ENCODE assay signal across 8 cellular contexts in the genomic region with DNA sequence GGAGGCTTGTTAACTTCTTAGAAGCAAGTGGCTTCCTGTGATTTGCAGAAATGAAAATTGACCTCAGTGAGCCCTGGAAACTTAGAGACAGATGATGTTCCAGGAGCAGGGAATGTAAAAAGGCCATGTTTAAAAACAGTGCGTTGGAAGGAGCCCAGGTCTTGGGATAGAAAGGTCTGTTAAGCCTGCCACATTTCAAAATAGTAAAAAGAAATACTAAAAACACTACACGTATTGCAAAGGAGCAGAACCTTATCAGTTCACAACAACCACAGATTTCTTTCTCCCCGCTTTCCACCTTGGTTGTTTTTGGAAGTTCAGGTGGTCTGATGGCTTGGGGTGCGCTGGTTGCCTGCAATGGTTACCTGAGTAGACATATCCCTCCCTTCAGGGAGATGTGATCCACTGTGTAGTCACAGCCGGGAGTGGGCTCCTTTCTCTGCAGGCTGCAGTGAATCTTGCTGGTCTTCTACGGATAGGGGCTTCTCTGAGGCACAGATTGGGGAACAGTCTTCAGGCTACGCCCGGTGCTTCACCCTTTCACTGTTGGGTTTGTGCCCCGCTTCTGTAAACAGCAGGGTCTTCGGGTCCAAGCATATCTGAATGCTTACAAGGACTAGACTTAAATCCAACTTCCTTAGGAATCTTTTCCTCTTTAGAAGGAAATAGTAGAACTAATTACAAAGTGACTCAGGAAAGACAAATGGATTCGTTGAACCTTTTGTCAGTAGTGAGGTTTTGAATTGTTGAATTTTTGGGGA. TPM values are rescaled to one million over a fixed set of nuclear protein-coding genes. Genes with fewer than 3 reads are reported as not detected.
DNase-seq lines count a peak whose midpoint lies in the region; ATAC-seq and TF ChIP-seq lines count a peak whose summit lies in the region.

No MANE protein-coding gene starts in this region.

- H3K27ac ChIP-seq in right atrium auricular region (peak overlapping the region; percentile 96 to 98), right lobe of liver (peak overlapping the region; percentile 78 to 99 (median 98)), vagina (peak overlapping the region; percentile 93)

- H3K27me3 ChIP-seq in right atrium auricular region = no peaks in the 10 kb centered on the region
- H3K27me3 ChIP-seq in right lobe of liver = no peaks in the 10 kb centered on the region
- H3K27me3 ChIP-seq in vagina = no peaks in the 10 kb centered on the region

- H3K36me3 ChIP-seq in right atrium auricular region (no peaks in the 10 kb centered on the region), right lobe of liver (no peaks in the 10 kb centered on the region), vagina (no peaks in the 10 kb centered on the region)

- intact Hi-C loops in left cardiac atrium (cut with DNase I) = loop anchor here (10.0 kb wide), 2 partner anchors 149 to 219 kb away; no protein-coding TSS in a partner anchor
- intact Hi-C loops in right lobe of liver (cut with DNase I) = no loop called here
- intact Hi-C loops in vagina (cut with DNase I) = loop anchor here (10.0 kb wide), 4 partner anchors 139 to 301 kb away; partner anchors contain the start of gene PARVA

- WGBS in right lobe of liver (ENCODE audit: insufficient coverage, low coverage, low lambda C conversion rate, missing lambda C conversion rate) = 9% methylated on average over 9 of the region's 11 CpGs

- no peak for TF ChIP-seq CTCF in right atrium auricular region (IDR thresholded peaks at IDR 0.05)
- no peak for TF ChIP-seq CTCF in astrocyte of the cerebellum (IDR thresholded peaks at IDR 0.05; ENCODE audit: low read depth, low read length, missing control alignments)
- TF ChIP-seq CTCF in right lobe of liver (IDR thresholded peaks at IDR 0.05) = no peak
- no peak for TF ChIP-seq CTCF in vagina (IDR thresholded peaks at IDR 0.05)

- ATAC-seq in left cardiac atrium = no peak
- ATAC-seq in right lobe of liver = peak in 2 of 4 donors; percentile 1 to 3
- ATAC-seq in HG02973 (IDR thresholded peaks at IDR 0.05; ENCODE audit: unreplicated experiment) = no peak
- ATAC-seq in HG03097 (IDR thresholded peaks at IDR 0.05; ENCODE audit: low FRiP score, unreplicated experiment) = no peak
- ATAC-seq in GM21360 (IDR thresholded peaks at IDR 0.05; ENCODE audit: unreplicated experiment) = no peak

- H3K9me3 ChIP-seq in right atrium auricular region (no peaks in the 10 kb centered on the region), right lobe of liver (no peaks in the 10 kb centered on the region), vagina (no peaks in the 10 kb centered on the region)

- TF ChIP-seq POLR2A in right lobe of liver (IDR thresholded peaks at IDR 0.05) = no peak
- TF ChIP-seq POLR2A in vagina (IDR thresholded peaks at IDR 0.05) = no peak

- in situ Hi-C loops in astrocyte of the cerebellum (cut with HindIII; ENCODE audit: low sequenced_read_pairs) = no loop called here

- DNase-seq in right atrium auricular region (ENCODE audit: low spot score) (no peak), left cardiac atrium (no peak), astrocyte of the cerebellum (ENCODE audit: low read depth) (no peak), right lobe of liver (no peak), vagina (ENCODE audit: extremely low spot score in 2 of 2) (peak in 1 of 2 donors; percentile 85)

- H3K4me3 ChIP-seq in right atrium auricular region (peak overlapping the region; percentile 74 to 84), astrocyte of the cerebellum (ENCODE audit: low read depth, low read length) (peak overlapping the region; percentile 65), right lobe of liver (peak overlapping the region; percentile 52 to 70 (median 58)), vagina (peak overlapping the region; percentile 72 to 98)

- H3K4me1 ChIP-seq in right atrium auricular region (peaks cover 0 to 56% of the 10 kb centered on the region in 2 donors), right lobe of liver (peaks cover 0 to 21% (median 5%) of the 10 kb centered on the region in 4 donors), vagina (peaks cover 60% of the 10 kb centered on the region)

RNA-seq across cellular contexts. Expression of gene TEAD1, which starts 1.9 kb away (rescaled TPM):
- total RNA-seq in right atrium auricular region (10 to 100 TPM; 73.8 to 99.8 TPM), left cardiac atrium (10 to 100 TPM; 89.6 to 93.8 TPM), right lobe of liver (10 to 100 TPM; 28.3 to 41.5 (median 32.2) TPM), vagina (50.3 TPM)

Comparison
In these comparisons a context has a peak if more than half of its experiments do, and no peak if none do; other contexts are left out.
1. intact Hi-C loops: an anchor here in left cardiac atrium (10.0 kb wide) and vagina (10.0 kb wide); none called in right lobe of liver.